Comparison of ENCODE assay signal across 20 cellular contexts in genomic region chr12:3568695-3569094, GRCh38.
DNase-seq lines count a peak whose midpoint lies in the region; TF ChIP-seq lines count a peak whose summit lies in the region.
"Had no signal": no experiment of that assay in that cellular context is flagged by ENCODE, and none has a peak within 500 bp of the region (broad histone marks: within the 10 kb centered on the region; RNA-seq: fewer than 3 reads in every experiment).

No MANE protein-coding gene starts in this region.

- H3K9ac ChIP-seq in endodermal cell (ENCODE audit: extremely low read depth, low read length, poor library complexity, severe bottlenecking) = no peak overlapping the region
- H3K9ac ChIP-seq: BLaER1 had no signal

- TF ChIP-seq EP300 in suprapubic skin (IDR thresholded peaks at IDR 0.05) = no peak

- H3K4me3 Mint-ChIP-seq in endodermal cell = no peak overlapping the region
- H3K4me3 Mint-ChIP-seq: B cell; CD4-positive, CD25-positive, alpha-beta regulatory T cell; CD8-positive, alpha-beta T cell; HFFc6 had no signal

- 90 to 93% methylated on average over 8 to 9 of the region's 9 CpGs for WGBS in endodermal cell (ENCODE audit: insufficient coverage in 1 of 2, insufficient read length in 1 of 2), 2 experiments
- 71% methylated on average over 1 of the region's 9 CpGs for WGBS in suprapubic skin
- WGBS in prostate gland = 96% methylated on average over 9 of the region's 9 CpGs

- H3K4me1 Mint-ChIP-seq in endodermal cell = peaks cover 18% of the 10 kb centered on the region
- H3K4me1 Mint-ChIP-seq: B cell; CD4-positive, CD25-positive, alpha-beta regulatory T cell had no signal

- H3K9me3 ChIP-seq in endodermal cell (ENCODE audit: control insufficient read depth, low read length) (no peaks in the 10 kb centered on the region), suprapubic skin (no peaks in the 10 kb centered on the region), prostate gland (no peaks in the 10 kb centered on the region)
- H3K9me3 ChIP-seq: BLaER1, HAP-1 had no signal

- no peaks in the 10 kb centered on the region for H3K27me3 Mint-ChIP-seq in endodermal cell (ENCODE audit: insufficient read depth)

- H3K27ac ChIP-seq in endodermal cell (ENCODE audit: low read depth, low read length) (no peak overlapping the region), suprapubic skin (no peak overlapping the region), prostate gland (no peak overlapping the region)
- H3K27ac ChIP-seq: 22Rv1, BLaER1, C4-2B had no signal

- peak; percentile 54 for DNase-seq in activated effector memory CD4-positive, alpha-beta T cell treated with anti-CD3 and anti-CD28 coated beads, Interleukin-2, amount 50 U/mL, for 16 hours
- DNase-seq in activated effector memory CD4-positive, alpha-beta T cell treated with Interleukin-2 at 50 U/mL for 16 hours = no peak
- DNase-seq in endodermal cell (peak; percentile 33), posterior vena cava (ENCODE audit: low spot score) (peak; percentile 78), suprapubic skin (ENCODE audit: low spot score in 2 of 2) (peak; percentile 31 to 62), KG1 (lab: John Stamatoyannopoulos, UW) (no peak), kidney tubule cell (ENCODE audit: low spot score) (no peak), prostate gland (ENCODE audit: low spot score) (no peak)
- DNase-seq: CD4-positive, CD25-positive, alpha-beta regulatory T cell; CD8-positive, alpha-beta T cell; DMS153; DND-41; GOT3; HFFc6 had no signal

- TF ChIP-seq POLR2A in suprapubic skin (IDR thresholded peaks at IDR 0.05) (no peak), prostate gland (IDR thresholded peaks at IDR 0.05) (no peak)

- H3K9me3 Mint-ChIP-seq in endodermal cell = no peaks in the 10 kb centered on the region
- H3K9me3 Mint-ChIP-seq: CD4-positive, CD25-positive, alpha-beta regulatory T cell; CD8-positive, alpha-beta T cell; HFFc6 had no signal

- H3K4me1 ChIP-seq in endodermal cell (ENCODE audit: control insufficient read depth, insufficient read depth, low read length) (no peaks in the 10 kb centered on the region), suprapubic skin (no peaks in the 10 kb centered on the region), prostate gland (replicated peaks) (no peaks in the 10 kb centered on the region)
- H3K4me1 ChIP-seq: Caco-2, HAP-1 had no signal

- H3K36me3 Mint-ChIP-seq in endodermal cell (ENCODE audit: low read depth) = no peaks in the 10 kb centered on the region
- H3K36me3 Mint-ChIP-seq: CD4-positive, CD25-positive, alpha-beta regulatory T cell; CD8-positive, alpha-beta T cell had no signal

- no peak overlapping the region for H3K4me3 ChIP-seq in endodermal cell (ENCODE audit: low read length)
- no peak overlapping the region for H3K4me3 ChIP-seq in suprapubic skin
- no peak overlapping the region for H3K4me3 ChIP-seq in prostate gland
- H3K4me3 ChIP-seq: BLaER1, HAP-1 had no signal

- intact Hi-C loops in posterior vena cava (cut with DNase I) (no loop called here), prostate gland (cut with DNase I) (no loop called here)

- TF ChIP-seq CTCF in endodermal cell (conservative IDR thresholded peaks at IDR 0.05) (no peak), suprapubic skin (IDR thresholded peaks at IDR 0.05) (no peak), prostate gland (IDR thresholded peaks at IDR 0.05) (no peak)

- H3K27me3 ChIP-seq in endodermal cell (ENCODE audit: control insufficient read depth, insufficient read depth, low read length, poor library complexity, severe bottlenecking) (no peaks in the 10 kb centered on the region), suprapubic skin (peaks cover 4% of the 10 kb centered on the region), prostate gland (replicated peaks; ENCODE audit: insufficient read depth) (no peaks in the 10 kb centered on the region)
- H3K27me3 ChIP-seq: BLaER1 had no signal

- H3K36me3 ChIP-seq in endodermal cell (ENCODE audit: control insufficient read depth, insufficient read depth, low read length) (no peaks in the 10 kb centered on the region), suprapubic skin (no peaks in the 10 kb centered on the region), prostate gland (no peaks in the 10 kb centered on the region)
- H3K36me3 ChIP-seq: BLaER1, HAP-1 had no signal

- H3K27ac Mint-ChIP-seq in endodermal cell = no peak overlapping the region
- H3K27ac Mint-ChIP-seq: B cell; CD4-positive, CD25-positive, alpha-beta regulatory T cell; CD8-positive, alpha-beta T cell; HFFc6 had no signal

Comparison
In these comparisons a context has a peak if more than half of its experiments do, and no peak if none do; other contexts are left out.
1. DNase-seq: peak in activated effector memory CD4-positive, alpha-beta T cell treated with anti-CD3 and anti-CD28 coated beads, Interleukin-2, amount 50 U/mL, for 16 hours (single experiment), endodermal cell (single experiment), posterior vena cava (single experiment) and suprapubic skin (2 of 2); none in activated effector memory CD4-positive, alpha-beta T cell treated with Interleukin-2 at 50 U/mL for 16 hours (single experiment), KG1 (single experiment), kidney tubule cell (single experiment) and prostate gland (single experiment).